ENCODE assay signal across 8 cellular contexts in genomic region chr7:72879079-72879736, GRCh38. TPM values are rescaled to one million over a fixed set of nuclear protein-coding genes. Genes with fewer than 3 reads are reported as not detected.
DNase-seq lines count a peak whose midpoint lies in the region; ATAC-seq and TF ChIP-seq lines count a peak whose summit lies in the region.
"Not testable (repeated sequence)": the region's sequence is repeated elsewhere in the genome, so short reads cannot be mapped to it uniquely, and the experiment has no call there.

No MANE protein-coding gene starts in this region.

- H3K4me1 ChIP-seq in foreskin keratinocyte: not testable (repeated sequence)

- peak overlapping the region; percentile 86 for H3K27ac Mint-ChIP-seq in neural crest cell (ENCODE audit: unreplicated experiment)
- H3K27ac Mint-ChIP-seq in stimulated activated naive CD8-positive, alpha-beta T cell treated with anti-CD3 and anti-CD28 coated beads, Interleukin-15, Interleukin-2, amounts not matched to agents 100 ng/mL and 50 ng/mL, for 24 hours: peak overlapping the region; percentile 68

- H3K9me3 Mint-ChIP-seq in neural crest cell; stimulated activated naive CD8-positive, alpha-beta T cell treated with anti-CD3 and anti-CD28 coated beads, Interleukin-15, Interleukin-2, amounts not matched to agents 100 ng/mL and 50 ng/mL, for 24 hours: not testable (repeated sequence)

- DNase-seq in GF-D8 (lab: John Stamatoyannopoulos, UW) (peak; percentile 98), HCEC 1CT (peak; percentile 87), M059J (ENCODE audit: low read depth) (peak; percentile 86), SIG-M5 treated with dmso at 0.1 percent for 504 hours (lab: John Stamatoyannopoulos, UW; ENCODE audit: unreplicated experiment) (peak; percentile 86), foreskin keratinocyte (peak; percentile 50 to 67), neural crest cell (ENCODE audit: low read depth, low spot score) (peak; percentile 64)
- peak; percentile 55 for DNase-seq in activated gamma-delta T cell treated with anti-CD3 and anti-CD28 coated beads, Interleukin-2, amount 50 U/mL, for 16 hours (ENCODE audit: low read depth)

- H3K36me3 Mint-ChIP-seq in neural crest cell (ENCODE audit: low read depth): not testable (repeated sequence)
- H3K36me3 Mint-ChIP-seq in stimulated activated naive CD8-positive, alpha-beta T cell treated with anti-CD3 and anti-CD28 coated beads, Interleukin-15, Interleukin-2, amounts not matched to agents 100 ng/mL and 50 ng/mL, for 24 hours (ENCODE audit: low read depth): peaks cover 23% of the 10 kb centered on the region

- peak; percentile 23 for TF ChIP-seq CTCF in foreskin keratinocyte (conservative IDR thresholded peaks at IDR 0.05)
- TF ChIP-seq CTCF in neural crest cell (conservative IDR thresholded peaks at IDR 0.05): peak; percentile 27

- H3K4me3 Mint-ChIP-seq in neural crest cell: peak overlapping the region; percentile 97
- peak overlapping the region; percentile 99 for H3K4me3 Mint-ChIP-seq in stimulated activated naive CD8-positive, alpha-beta T cell treated with anti-CD3 and anti-CD28 coated beads, Interleukin-15, Interleukin-2, amounts not matched to agents 100 ng/mL and 50 ng/mL, for 24 hours

- not testable (repeated sequence) for H3K27me3 ChIP-seq in foreskin keratinocyte

- ATAC-seq in foreskin keratinocyte: peak; percentile 100

- not testable (repeated sequence) for H3K27me3 Mint-ChIP-seq in neural crest cell (ENCODE audit: low read depth); stimulated activated naive CD8-positive, alpha-beta T cell treated with anti-CD3 and anti-CD28 coated beads, Interleukin-15, Interleukin-2, amounts not matched to agents 100 ng/mL and 50 ng/mL, for 24 hours

- H3K4me1 Mint-ChIP-seq in neural crest cell: peaks cover 15% of the 10 kb centered on the region
- H3K4me1 Mint-ChIP-seq in stimulated activated naive CD8-positive, alpha-beta T cell treated with anti-CD3 and anti-CD28 coated beads, Interleukin-15, Interleukin-2, amounts not matched to agents 100 ng/mL and 50 ng/mL, for 24 hours (ENCODE audit: low read depth): peaks cover 22% of the 10 kb centered on the region

- H3K27ac ChIP-seq in foreskin keratinocyte: not testable (repeated sequence)

RNA-seq across cellular contexts. Expression of gene POM121, which starts 45.7 kb away (rescaled TPM):
- 5.7 and 9.8 TPM in 2 replicates for total RNA-seq in M059J (2014; rRNA removed; shearing (Covaris generic))
- total RNA-seq in foreskin keratinocyte (17.4 and 19.2 TPM in 2 replicates), neural crest cell (68.8 and 74.3 TPM in 2 replicates)
- polyA plus RNA-seq in foreskin keratinocyte: 8.6 and 12.7 TPM in 2 replicates

RNA-seq across cellular contexts. Expression of gene TYW1B, which starts 51.2 kb away (rescaled TPM):
- 0.89 and 1.4 TPM in 2 replicates for total RNA-seq in M059J (2014; rRNA removed; shearing (Covaris generic))
- total RNA-seq in foreskin keratinocyte (1.1 and 1.4 TPM in 2 replicates), neural crest cell (2.7 and 3.4 TPM in 2 replicates)
- 0.41 and 0.50 TPM in 2 replicates for polyA plus RNA-seq in foreskin keratinocyte
